Comparison of ENCODE assay signal across 8 cellular contexts in genomic region chr6:69796081-69796626, GRCh38. TPM values are rescaled to one million over a fixed set of nuclear protein-coding genes. Genes with fewer than 3 reads are reported as not detected.
DNase-seq lines count a peak whose midpoint lies in the region; ATAC-seq and TF ChIP-seq lines count a peak whose summit lies in the region.

No MANE protein-coding gene starts in this region.

- H3K4me1 ChIP-seq in iPS-20b (ENCODE audit: insufficient read depth, low read length) (peaks cover 11% of the 10 kb centered on the region; the same call in 1 of the 2 replicates), gastrocnemius medialis (peaks cover 27 to 38% of the 10 kb centered on the region in 2 donors)

- peak overlapping the region; percentile 87; the same call in 1 of the 2 replicates for H3K9ac ChIP-seq in iPS-20b (ENCODE audit: low read depth, low read length)

- in situ Hi-C loops in gastrocnemius medialis (cut with MboI; ENCODE audit: low sequenced_read_pairs in 4 of 4), result loop anchor here in 1 of 4 donors (25.0 kb wide), 1 partner anchor 766 kb away; the partner anchor contains the start of gene SDHAF4

- intact Hi-C loops in gastrocnemius medialis (cut with DNase I; ENCODE audit: low total_unique reads), result loop anchor here (2.0 kb wide), 1 partner anchor 871 kb away; the partner anchor contains the start of gene SMAP1

- peak; percentile 94 for DNase-seq in DMS53 treated with DMSO at 0.1 percent for 48 hours (lab: John Stamatoyannopoulos, UW; ENCODE audit: unreplicated experiment)
- DNase-seq in HuH-7 (ENCODE audit: low spot score), result peak; percentile 31
- DNase-seq in RPMI7951 (ENCODE audit: low read depth), result peak; percentile 26
- peak; percentile 17 for DNase-seq in brain pericyte (ENCODE audit: low read depth, low spot score)
- peak; percentile 24 to 38 for DNase-seq in gastrocnemius medialis
- no peak for DNase-seq in NCI-H128 (lab: John Stamatoyannopoulos, UW; ENCODE audit: unreplicated experiment)

- peak in 1 of 2 donors; percentile 50 for TF ChIP-seq POLR2A in gastrocnemius medialis (IDR thresholded peaks at IDR 0.05)

- no peaks in the 10 kb centered on the region for H3K27me3 ChIP-seq in iPS-20b (ENCODE audit: insufficient read depth, low read length)
- no peaks in the 10 kb centered on the region for H3K27me3 ChIP-seq in gastrocnemius medialis

- ATAC-seq in GM21367 (IDR thresholded peaks at IDR 0.05; ENCODE audit: unreplicated experiment) (peak; percentile 28), gastrocnemius medialis (peak; percentile 54 to 55)

- peak overlapping the region; percentile 90 for H3K4me3 ChIP-seq in iPS-20b (ENCODE audit: low read length)
- H3K4me3 ChIP-seq in gastrocnemius medialis, result peak overlapping the region; percentile 76 to 99 (median 86)

- H3K9me3 ChIP-seq in iPS-20b (ENCODE audit: insufficient read depth, low read depth, low read length) (no peaks in the 10 kb centered on the region), gastrocnemius medialis (no peaks in the 10 kb centered on the region)

- H3K36me3 ChIP-seq in iPS-20b (ENCODE audit: insufficient read depth, low read depth, low read length) (no peaks in the 10 kb centered on the region), gastrocnemius medialis (no peaks in the 10 kb centered on the region)

- no peak for TF ChIP-seq CTCF in gastrocnemius medialis (IDR thresholded peaks at IDR 0.05 in 4 of 5, conservative IDR thresholded peaks at IDR 0.05 in 1 of 5)

- H3K27ac ChIP-seq in iPS-20b (ENCODE audit: low read length), result peak overlapping the region; percentile 76
- H3K27ac ChIP-seq in gastrocnemius medialis, result peak overlapping the region; percentile 93 to 99 (median 97)

RNA-seq across cellular contexts. Expression of gene LMBRD1, which starts 0.7 kb away (rescaled TPM):
- 22.5 and 30.2 TPM in 2 replicates for total RNA-seq in RPMI7951 (2014; rRNA removed; shearing (Covaris generic))
- total RNA-seq in gastrocnemius medialis, result 10 to 100 TPM; 24.4 to 32.9 (median 28.9) TPM
